ENCODE assay signal across 14 cellular contexts in the genomic region with DNA sequence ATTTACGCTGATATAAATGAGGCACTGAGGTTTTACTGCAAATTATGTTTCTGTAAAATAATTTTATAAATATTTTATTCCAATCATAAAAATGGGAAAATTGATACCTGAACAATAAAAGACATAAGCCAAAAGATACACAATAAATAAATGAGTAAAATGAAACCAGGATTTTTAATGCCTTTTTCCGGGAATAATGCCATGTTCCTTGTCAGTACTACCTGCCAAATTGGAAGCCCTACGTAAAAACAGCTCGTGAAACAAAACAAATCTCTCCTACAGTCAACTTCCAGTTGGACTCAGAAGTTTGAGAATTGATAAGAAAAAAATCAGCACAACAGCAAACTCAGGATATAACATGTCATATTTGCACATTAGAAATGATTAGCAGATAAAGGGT. TPM values are rescaled to one million over a fixed set of nuclear protein-coding genes. Genes with fewer than 3 reads are reported as not detected.
DNase-seq lines count a peak whose midpoint lies in the region; ATAC-seq and TF ChIP-seq lines count a peak whose summit lies in the region.
"Had no signal": no experiment of that assay in that cellular context is flagged by ENCODE, and none has a peak within 500 bp of the region (broad histone marks: within the 10 kb centered on the region; RNA-seq: fewer than 3 reads in every experiment).

No MANE protein-coding gene starts in this region.

- POLR2A ChIA-PET in WTC11 (lab: Charles Lee) = interaction anchor here (0.7 kb wide), 1 partner anchor 18 kb away, joined by 3 read pairs; the partner anchor contains the start of gene GALNT3

- peak; percentile 92 for DNase-seq in LNCaP clone FGC (ENCODE audit: low read depth)
- DNase-seq in NCI-H2081 treated with DMSO at 0.1 percent for 48 hours (lab: John Stamatoyannopoulos, UW) = peak; percentile 27
- no peak for DNase-seq in WTC11 (ENCODE audit: low spot score)
- DNase-seq in stimulated activated naive B cell treated with anti-CD40 and anti-IgM and Interleukin-4, amounts not matched to agents 10 μg/mL and 1 μg/mL and 100 μg/mL, for 72 hours = no peak
- DNase-seq in activated CD8-positive, alpha-beta memory T cell treated with anti-CD3 and anti-CD28 coated beads, Interleukin-2, amount 50 U/mL, for 48 hours = no peak
- DNase-seq in NCI-H2227 (lab: John Stamatoyannopoulos, UW; ENCODE audit: unreplicated experiment) = no peak
- no peak for DNase-seq in NCI-H1930 (lab: John Stamatoyannopoulos, UW)
- DNase-seq: CD8-positive, alpha-beta T cell; MG63; NCI-H1417 treated with DMSO at 0.1 percent for 48 hours; NCI-H524 treated with DMSO at 0.1 percent for 48 hours; OCI-M1; SJCRH30; SW 1271 had no signal

- peaks cover 58% of the 10 kb centered on the region for H3K36me3 Mint-ChIP-seq in WTC11
- peaks cover 37 to 46% of the 10 kb centered on the region in 2 donors for H3K36me3 Mint-ChIP-seq in stimulated activated naive B cell treated with anti-CD40 and anti-IgM and Interleukin-4, amounts not matched to agents 10 μg/mL and 1 μg/mL and 100 μg/mL, for 72 hours

- no peak for ATAC-seq in WTC11
- ATAC-seq in stimulated activated naive B cell treated with anti-CD40 and anti-IgM and Interleukin-4, amounts not matched to agents 10 μg/mL and 1 μg/mL and 100 μg/mL, for 72 hours (replicated peaks) = no peak
- ATAC-seq: CD8-positive, alpha-beta T cell had no signal

- no peak overlapping the region for H3K4me3 Mint-ChIP-seq in WTC11
- no peak overlapping the region for H3K4me3 Mint-ChIP-seq in stimulated activated naive B cell treated with anti-CD40 and anti-IgM and Interleukin-4, amounts not matched to agents 10 μg/mL and 1 μg/mL and 100 μg/mL, for 72 hours
- H3K4me3 Mint-ChIP-seq: CD8-positive, alpha-beta T cell had no signal

- H3K27me3 Mint-ChIP-seq in WTC11 (ENCODE audit: low read depth) = no peaks in the 10 kb centered on the region
- no peaks in the 10 kb centered on the region for H3K27me3 Mint-ChIP-seq in stimulated activated naive B cell treated with anti-CD40 and anti-IgM and Interleukin-4, amounts not matched to agents 10 μg/mL and 1 μg/mL and 100 μg/mL, for 72 hours

- TF ChIP-seq CTCF in LNCaP clone FGC (IDR thresholded peaks at IDR 0.05; ENCODE audit: control insufficient read depth, extremely low read depth, insufficient read depth) (no peak), WTC11 (IDR thresholded peaks at IDR 0.05) (no peak)

- H3K4me3 ChIP-seq in LNCaP clone FGC (ENCODE audit: low read depth, low read length) = peak overlapping the region; percentile 15; the same call in 1 of the 2 replicates
- H3K4me3 ChIP-seq: MG63, SJCRH30 had no signal

- H3K27ac Mint-ChIP-seq in WTC11 = peak overlapping the region; percentile 78
- peak overlapping the region; percentile 51 for H3K27ac Mint-ChIP-seq in stimulated activated naive B cell treated with anti-CD40 and anti-IgM and Interleukin-4, amounts not matched to agents 10 μg/mL and 1 μg/mL and 100 μg/mL, for 72 hours
- H3K27ac Mint-ChIP-seq: CD8-positive, alpha-beta T cell had no signal

- H3K9me3 Mint-ChIP-seq in WTC11 = peaks cover 24% of the 10 kb centered on the region
- H3K9me3 Mint-ChIP-seq in stimulated activated naive B cell treated with anti-CD40 and anti-IgM and Interleukin-4, amounts not matched to agents 10 μg/mL and 1 μg/mL and 100 μg/mL, for 72 hours = peaks cover 18 to 28% of the 10 kb centered on the region in 2 donors

- H3K4me1 Mint-ChIP-seq in WTC11 = peaks cover 41% of the 10 kb centered on the region
- peaks cover 16 to 47% of the 10 kb centered on the region in 2 donors for H3K4me1 Mint-ChIP-seq in stimulated activated naive B cell treated with anti-CD40 and anti-IgM and Interleukin-4, amounts not matched to agents 10 μg/mL and 1 μg/mL and 100 μg/mL, for 72 hours

- CTCF ChIA-PET in WTC11 (lab: Charles Lee) = no interaction called here

TF ChIP-seq in WTC11, 78 proteins besides CTCF, POLR2A, EP300 and RAD21:
- no peak for TF ChIP-seq CREB1 (CRISPR knock-in tag; IDR thresholded peaks at IDR 0.05)
- no peak for TF ChIP-seq FOXP4 (CRISPR knock-in tag; IDR thresholded peaks at IDR 0.05)
- TF ChIP-seq AR (CRISPR knock-in tag; IDR thresholded peaks at IDR 0.05) = no peak
- no peak for TF ChIP-seq NFYB (CRISPR knock-in tag; conservative IDR thresholded peaks at IDR 0.05; ENCODE audit: low read depth)
- TF ChIP-seq, protein P1, sequence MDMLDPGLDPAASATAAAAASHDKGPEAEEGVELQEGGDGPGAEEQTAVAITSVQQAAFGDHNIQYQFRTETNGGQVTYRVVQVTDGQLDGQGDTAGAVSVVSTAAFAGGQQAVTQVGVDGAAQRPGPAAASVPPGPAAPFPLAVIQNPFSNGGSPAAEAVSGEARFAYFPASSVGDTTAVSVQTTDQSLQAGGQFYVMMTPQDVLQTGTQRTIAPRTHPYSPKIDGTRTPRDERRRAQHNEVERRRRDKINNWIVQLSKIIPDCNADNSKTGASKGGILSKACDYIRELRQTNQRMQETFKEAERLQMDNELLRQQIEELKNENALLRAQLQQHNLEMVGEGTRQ (CRISPR knock-in tag; IDR thresholded peaks at IDR 0.05) = no peak
- no peak for TF ChIP-seq TEAD1 (CRISPR knock-in tag; IDR thresholded peaks at IDR 0.05)
- TF ChIP-seq ESRRA (CRISPR knock-in tag; IDR thresholded peaks at IDR 0.05; ENCODE audit: borderline replicate concordance) = no peak
- no peak for TF ChIP-seq PRRX2 (CRISPR knock-in tag; IDR thresholded peaks at IDR 0.05)
- TF ChIP-seq ETV6 (CRISPR knock-in tag; IDR thresholded peaks at IDR 0.05) = no peak
- no peak for TF ChIP-seq TEAD4 (CRISPR knock-in tag; IDR thresholded peaks at IDR 0.05)
- TF ChIP-seq ZNF396 (CRISPR knock-in tag; IDR thresholded peaks at IDR 0.05; ENCODE audit: borderline replicate concordance) = no peak
- TF ChIP-seq, protein P2, sequence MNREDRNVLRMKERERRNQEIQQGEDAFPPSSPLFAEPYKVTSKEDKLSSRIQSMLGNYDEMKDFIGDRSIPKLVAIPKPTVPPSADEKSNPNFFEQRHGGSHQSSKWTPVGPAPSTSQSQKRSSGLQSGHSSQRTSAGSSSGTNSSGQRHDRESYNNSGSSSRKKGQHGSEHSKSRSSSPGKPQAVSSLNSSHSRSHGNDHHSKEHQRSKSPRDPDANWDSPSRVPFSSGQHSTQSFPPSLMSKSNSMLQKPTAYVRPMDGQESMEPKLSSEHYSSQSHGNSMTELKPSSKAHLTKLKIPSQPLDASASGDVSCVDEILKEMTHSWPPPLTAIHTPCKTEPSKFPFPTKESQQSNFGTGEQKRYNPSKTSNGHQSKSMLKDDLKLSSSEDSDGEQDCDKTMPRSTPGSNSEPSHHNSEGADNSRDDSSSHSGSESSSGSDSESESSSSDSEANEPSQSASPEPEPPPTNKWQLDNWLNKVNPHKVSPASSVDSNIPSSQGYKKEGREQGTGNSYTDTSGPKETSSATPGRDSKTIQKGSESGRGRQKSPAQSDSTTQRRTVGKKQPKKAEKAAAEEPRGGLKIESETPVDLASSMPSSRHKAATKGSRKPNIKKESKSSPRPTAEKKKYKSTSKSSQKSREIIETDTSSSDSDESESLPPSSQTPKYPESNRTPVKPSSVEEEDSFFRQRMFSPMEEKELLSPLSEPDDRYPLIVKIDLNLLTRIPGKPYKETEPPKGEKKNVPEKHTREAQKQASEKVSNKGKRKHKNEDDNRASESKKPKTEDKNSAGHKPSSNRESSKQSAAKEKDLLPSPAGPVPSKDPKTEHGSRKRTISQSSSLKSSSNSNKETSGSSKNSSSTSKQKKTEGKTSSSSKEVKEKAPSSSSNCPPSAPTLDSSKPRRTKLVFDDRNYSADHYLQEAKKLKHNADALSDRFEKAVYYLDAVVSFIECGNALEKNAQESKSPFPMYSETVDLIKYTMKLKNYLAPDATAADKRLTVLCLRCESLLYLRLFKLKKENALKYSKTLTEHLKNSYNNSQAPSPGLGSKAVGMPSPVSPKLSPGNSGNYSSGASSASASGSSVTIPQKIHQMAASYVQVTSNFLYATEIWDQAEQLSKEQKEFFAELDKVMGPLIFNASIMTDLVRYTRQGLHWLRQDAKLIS (CRISPR knock-in tag; IDR thresholded peaks at IDR 0.05; ENCODE audit: borderline replicate concordance) = no peak
- TF ChIP-seq NR1H2 (CRISPR knock-in tag; IDR thresholded peaks at IDR 0.05) = no peak

RNA-seq across cellular contexts. Expression of gene GALNT3, which starts 18.0 kb away (rescaled TPM):
- total RNA-seq in WTC11 (2021) = 19.4 to 20.6 TPM (median 20.5 TPM) in 3 replicates
- total RNA-seq: SJCRH30 had no signal

Comparison
In these comparisons a context has a peak if more than half of its experiments do, and no peak if none do; other contexts are left out.
1. DNase-seq: peak in LNCaP clone FGC (single experiment) and NCI-H2081 treated with DMSO at 0.1 percent for 48 hours (single experiment); none in WTC11 (single experiment), stimulated activated naive B cell treated with anti-CD40 and anti-IgM and Interleukin-4, amounts not matched to agents 10 μg/mL and 1 μg/mL and 100 μg/mL, for 72 hours (single experiment), activated CD8-positive, alpha-beta memory T cell treated with anti-CD3 and anti-CD28 coated beads, Interleukin-2, amount 50 U/mL, for 48 hours (single experiment), NCI-H2227 (single experiment) and NCI-H1930 (0 of 2).